In the genomic region with DNA sequence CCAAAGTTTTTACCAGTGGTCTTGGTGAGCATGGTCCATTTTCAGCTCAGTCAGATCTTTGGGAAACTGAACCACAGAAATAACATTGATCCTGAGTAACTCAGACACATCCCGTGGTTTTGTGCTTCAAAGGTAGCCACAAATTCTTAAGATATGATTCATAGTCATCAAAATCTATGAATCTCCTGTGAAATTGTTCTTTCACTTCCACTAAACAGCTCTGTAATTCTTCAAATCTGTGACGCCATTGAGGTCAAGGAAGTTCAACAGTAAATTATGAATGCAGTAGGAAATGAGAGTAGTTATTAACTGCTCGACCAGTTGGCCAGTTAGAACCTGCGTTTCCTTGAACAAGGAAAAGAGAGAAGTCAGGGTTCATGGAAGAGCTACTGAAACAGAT, we compare ENCODE assay signal across 8 cellular contexts.
A peak's percentile ranks its signal among the peaks of the same experiment; 100 is the strongest.
DNase-seq lines count a peak whose midpoint lies in the region; ATAC-seq and TF ChIP-seq lines count a peak whose summit lies in the region.

No MANE protein-coding gene starts in this region.

- peaks cover 29 to 56% (median 35%) of the 10 kb centered on the region in 3 donors for H3K27me3 Mint-ChIP-seq in CD14-positive monocyte (ENCODE audit: low read depth in 3 of 3)

- peak; percentile 14 for DNase-seq in GM12865 (ENCODE audit: low read depth)
- peak in 1 of 2 experiments; percentile 51 for DNase-seq in SJCRH30
- peak; percentile 99 for DNase-seq in kidney tubule cell (ENCODE audit: low spot score)
- DNase-seq in anterior cingulate cortex (lab: John Stamatoyannopoulos, UW) = no peak
- DNase-seq in medulla oblongata (ENCODE audit: extremely low spot score) = no peak
- DNase-seq in NCI-H82 treated with DMSO at 0.1 percent for 48 hours (lab: John Stamatoyannopoulos, UW; ENCODE audit: unreplicated experiment) = no peak
- DNase-seq in CD14-positive monocyte (ENCODE audit: low spot score) = no peak

- H3K4me3 Mint-ChIP-seq in CD14-positive monocyte = peak overlapping the region in 1 of 2 donors; percentile 21

- peak; percentile 55 for ATAC-seq in HG02970 (IDR thresholded peaks at IDR 0.05; ENCODE audit: low FRiP score, unreplicated experiment)

- peaks cover 18% of the 10 kb centered on the region for H3K4me1 Mint-ChIP-seq in CD14-positive monocyte

- H3K4me3 ChIP-seq in GM12865 (ENCODE audit: low read depth, low read length) (no peak overlapping the region), SJCRH30 (no peak overlapping the region)

- no peak for TF ChIP-seq CTCF in GM12865 (IDR thresholded peaks at IDR 0.05; ENCODE audit: insufficient read depth, low read depth, low read length, missing control alignments)
- no peak for TF ChIP-seq CTCF in CD14-positive monocyte (IDR thresholded peaks at IDR 0.05)

- H3K36me3 Mint-ChIP-seq in CD14-positive monocyte = no peaks in the 10 kb centered on the region

- peak overlapping the region in 1 of 7 donors; percentile 71 for H3K27ac Mint-ChIP-seq in CD14-positive monocyte

- intact Hi-C loops in CD14-positive monocyte (cut with micrococcal nuclease) = no loop called here

- H3K9me3 ChIP-seq in SJCRH30 (replicated peaks) = peaks cover 3% of the 10 kb centered on the region; the same call in 1 of the 2 replicates

- peaks cover 14 to 27% (median 23%) of the 10 kb centered on the region in 7 donors for H3K9me3 Mint-ChIP-seq in CD14-positive monocyte

- peaks cover 27% of the 10 kb centered on the region for H3K4me1 ChIP-seq in SJCRH30

- H3K27me3 ChIP-seq in SJCRH30 = no peaks in the 10 kb centered on the region

- H3K36me3 ChIP-seq in SJCRH30 = no peaks in the 10 kb centered on the region

- H3K27ac ChIP-seq in SJCRH30 = peak overlapping the region; percentile 32

Comparison
In these comparisons a context has a peak if more than half of its experiments do, and no peak if none do; other contexts are left out.
1. DNase-seq: peak in GM12865 (single experiment) and kidney tubule cell (single experiment); none in anterior cingulate cortex (0 of 58), medulla oblongata (single experiment), NCI-H82 treated with DMSO at 0.1 percent for 48 hours (single experiment) and CD14-positive monocyte (single experiment).